Comparison of ENCODE assay signal across 9 cellular contexts in the genomic region with DNA sequence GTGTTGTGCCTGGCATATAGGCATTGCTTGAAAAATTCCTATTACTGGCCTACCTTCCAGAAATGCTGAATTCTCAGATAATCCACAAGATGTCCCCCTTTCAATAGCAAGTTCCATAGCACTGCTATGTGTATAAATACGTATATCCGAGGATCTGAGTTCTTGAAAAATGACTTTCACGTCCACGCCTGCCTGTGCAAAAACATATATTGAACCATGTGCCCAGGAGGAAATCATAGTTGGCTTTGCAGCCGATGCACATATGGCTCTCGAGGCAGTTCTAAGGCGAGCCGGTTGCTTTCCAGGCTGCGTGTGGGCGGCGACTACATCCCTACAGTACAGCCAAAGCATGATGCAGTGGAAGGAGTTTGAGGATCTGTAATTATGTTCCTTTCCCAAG. TPM values are rescaled to one million over a fixed set of nuclear protein-coding genes. Genes with fewer than 3 reads are reported as not detected.
A peak's percentile ranks its signal among the peaks of the same experiment; 100 is the strongest.
DNase-seq lines count a peak whose midpoint lies in the region; ATAC-seq and TF ChIP-seq lines count a peak whose summit lies in the region.
"Had no signal": no experiment of that assay in that cellular context is flagged by ENCODE, and none has a peak within 500 bp of the region (broad histone marks: within the 10 kb centered on the region; RNA-seq: fewer than 3 reads in every experiment).

No MANE protein-coding gene starts in this region.

- H3K9ac ChIP-seq in fibroblast of lung (ENCODE audit: insufficient read depth, low read length) = no peak overlapping the region

- BruUV-seq in Panc1 (replicated peaks; lab: Mats Ljungman, UMichigan) = no TSS peak

- H3K36me3 ChIP-seq in Panc1 (ENCODE audit: control insufficient read depth, insufficient read depth, low read length) (no peaks in the 10 kb centered on the region), fibroblast of lung (ENCODE audit: control insufficient read depth, insufficient read depth, low read length) (no peaks in the 10 kb centered on the region)

- H3K4me1 ChIP-seq in Panc1 (ENCODE audit: control insufficient read depth, insufficient read depth, low read length) = no peaks in the 10 kb centered on the region
- no peaks in the 10 kb centered on the region for H3K4me1 ChIP-seq in fibroblast of lung (ENCODE audit: control insufficient read depth, extremely low read depth, insufficient read depth, low read length)

- peak; percentile 39 for DNase-seq in DMS 273 (lab: John Stamatoyannopoulos, UW; ENCODE audit: unreplicated experiment)
- no peak for DNase-seq in DMS 273 treated with DMSO at 0.1 percent for 48 hours (lab: John Stamatoyannopoulos, UW)
- DNase-seq in Panc1 (ENCODE audit: low read depth, low spot score) = peak; percentile 18
- peak; percentile 41 to 54 for DNase-seq in fibroblast of lung (ENCODE audit: low read depth in 2 of 2)
- DNase-seq in retinal pigment epithelial cell (ENCODE audit: low read depth) = no peak
- no peak for DNase-seq in NK-92 treated with Interleukin-12 subunit alpha and Interleukin-12 subunit beta, amount 100 ng/mL, for 24 hours (lab: John Stamatoyannopoulos, UW)
- DNase-seq: 8988T had no signal

- POLR2A ChIA-PET in Panc1 (lab: Charles Lee) = no interaction called here

- H3K9me3 ChIP-seq in Panc1 (ENCODE audit: control insufficient read depth, insufficient read depth, low read depth, low read length) (no peaks in the 10 kb centered on the region), fibroblast of lung (ENCODE audit: control insufficient read depth, insufficient read depth, low read depth, low read length) (no peaks in the 10 kb centered on the region)

- H3K27ac ChIP-seq in Panc1 (ENCODE audit: low read length) (no peak overlapping the region), fibroblast of lung (ENCODE audit: insufficient read depth, low read length) (no peak overlapping the region)

- peak overlapping the region; percentile 65 for H2AFZ ChIP-seq in fibroblast of lung (ENCODE audit: low read length)

- peak overlapping the region; percentile 13 to 42; a peak in 3 of 4 replicates for H3K4me3 ChIP-seq in Panc1 (ENCODE audit: low read depth in 2 of 2, low read length in 2 of 2)
- peak overlapping the region in 3 of 4 experiments; percentile 25 to 54 (median 38) for H3K4me3 ChIP-seq in fibroblast of lung (replicated peaks in 1 of 4; ENCODE audit: control extremely low read depth in 1 of 4, insufficient read depth in 1 of 4, low read depth in 3 of 4, low read length in 4 of 4)
- H3K4me3 ChIP-seq in retinal pigment epithelial cell (ENCODE audit: low read length) = no peak overlapping the region

- peak overlapping the region; percentile 54 for H3K4me2 ChIP-seq in fibroblast of lung (ENCODE audit: extremely low read depth, insufficient read depth, low read length)

- TF ChIP-seq CTCF in Panc1 (IDR thresholded peaks at IDR 0.05) (peak; percentile 36), fibroblast of lung (conservative IDR thresholded peaks at IDR 0.05 in 1 of 2, IDR thresholded peaks at IDR 0.05 in 1 of 2; ENCODE audit: low read depth in 1 of 2, low read length in 2 of 2) (peak; percentile 21 to 42), retinal pigment epithelial cell (conservative IDR thresholded peaks at IDR 0.05; ENCODE audit: low read depth, low read length) (peak; percentile 40)

- no peaks in the 10 kb centered on the region for H3K27me3 ChIP-seq in Panc1 (ENCODE audit: control insufficient read depth, insufficient read depth, low read length)
- no peaks in the 10 kb centered on the region for H3K27me3 ChIP-seq in fibroblast of lung (ENCODE audit: control insufficient read depth, insufficient read depth, low read length)

- ATAC-seq in Panc1 = peak; percentile 88
- no peak for ATAC-seq in HG02870 (IDR thresholded peaks at IDR 0.05; ENCODE audit: unreplicated experiment)
- no peak for ATAC-seq in HG02884 (IDR thresholded peaks at IDR 0.05; ENCODE audit: unreplicated experiment)

- in situ Hi-C loops in Panc1 (cut with HindIII; ENCODE audit: low pct_unique_long_range_greater_than_20kb, low sequenced_read_pairs) = no loop called here

- H4K20me1 ChIP-seq in fibroblast of lung (ENCODE audit: control insufficient read depth, extremely low read depth, insufficient read depth, low read length) = no peaks in the 10 kb centered on the region

- no peaks in the 10 kb centered on the region for H3K79me2 ChIP-seq in fibroblast of lung (ENCODE audit: control insufficient read depth, insufficient read depth, low read length)

- CTCF ChIA-PET in Panc1 (lab: Charles Lee) = interaction anchor here (0.6 kb wide), 1 partner anchor 23 kb away, joined by 3 read pairs; no protein-coding TSS in a partner anchor

- intact Hi-C loops in Panc1 (cut with micrococcal nuclease; ENCODE audit: unreplicated experiment) = no loop called here

RNA-seq across cellular contexts. Expression of gene ESX1, which starts 55.4 kb away (rescaled TPM):
- total RNA-seq in Panc1 (2021; ENCODE audit: unreplicated experiment) (2.8 TPM), fibroblast of lung (not detected in 2 replicates)
- polyA plus RNA-seq in Panc1 (2012; ENCODE audit: insufficient read length) = 0.39 TPM
- not detected in 2 replicates for polyA plus RNA-seq in fibroblast of lung
- polyA plus RNA-seq in fibroblast of lung (2012) = not detected in 2 replicates
- polyA minus RNA-seq in fibroblast of lung (ENCODE audit: low replicate concordance) = not detected in 2 replicates

Comparison
In these comparisons a context has a peak if more than half of its experiments do, and no peak if none do; other contexts are left out.
1. DNase-seq: peak in DMS 273 (single experiment), Panc1 (single experiment) and fibroblast of lung (2 of 2); none in DMS 273 treated with DMSO at 0.1 percent for 48 hours (single experiment), retinal pigment epithelial cell (single experiment) and NK-92 treated with Interleukin-12 subunit alpha and Interleukin-12 subunit beta, amount 100 ng/mL, for 24 hours (single experiment).
2. Peak in every context shown above with its lines, with median percentiles within 50 percentile points of each other: CTCF ChIP-seq.